Comparison of ENCODE assay signal across 8 cellular contexts in genomic region chr17:80034977-80035686, GRCh38. TPM values are rescaled to one million over a fixed set of nuclear protein-coding genes. Genes with fewer than 3 reads are reported as not detected.
DNase-seq lines count a peak whose midpoint lies in the region; ATAC-seq and TF ChIP-seq lines count a peak whose summit lies in the region.

No MANE protein-coding gene starts in this region.

- DNase-seq in SKM-1 treated with dmso at 0.1 percent for 144 hours (lab: John Stamatoyannopoulos, UW; ENCODE audit: unreplicated experiment) (peak; percentile 20), SKM-1 (lab: John Stamatoyannopoulos, UW; ENCODE audit: unreplicated experiment) (no peak), NT2/D1 (ENCODE audit: low read depth, low spot score) (no peak), left cardiac atrium (peak; percentile 54), sigmoid colon (no peak), NCI-H2029 treated with DMSO at 0.1 percent for 48 hours (lab: John Stamatoyannopoulos, UW) (no peak)
- DNase-seq in activated naive CD4-positive, alpha-beta T cell treated with anti-CD3 and anti-CD28 coated beads for 36 hours = peak; percentile 50

- no peak for TF ChIP-seq CTCF in sigmoid colon (IDR thresholded peaks at IDR 0.05)

- intact Hi-C loops in activated naive CD4-positive, alpha-beta T cell treated with anti-CD3 and anti-CD28 coated beads for 36 hours (cut with micrococcal nuclease) = no loop called here
- intact Hi-C loops in left cardiac atrium (cut with DNase I) (no loop called here), sigmoid colon (cut with DNase I) (loop anchor here (1.0 to 5.0 kb wide), 5 partner anchors 26 to 227 kb away; partner anchors contain the start of genes GAA and RNF213)

- peak overlapping the region; percentile 82 to 96 (median 87) for H3K27ac ChIP-seq in sigmoid colon

- H3K36me3 ChIP-seq in NT2/D1 (ENCODE audit: insufficient read depth, insufficient read length, low read length) (peaks cover 24% of the 10 kb centered on the region), sigmoid colon (peaks cover 0 to 6% (median 2%) of the 10 kb centered on the region in 4 donors)

- peaks cover 9% of the 10 kb centered on the region for H3K27me3 ChIP-seq in NT2/D1 (ENCODE audit: insufficient read depth, insufficient read length)
- no peaks in the 10 kb centered on the region for H3K27me3 ChIP-seq in sigmoid colon

- peak overlapping the region; percentile 86 for H3K9ac ChIP-seq in NT2/D1 (ENCODE audit: insufficient read length, low read depth)

- WGBS in sigmoid colon, 2 donors = 0 to 1% methylated on average over 50 of the region's 50 CpGs

- no peak for TF ChIP-seq EP300 in sigmoid colon (IDR thresholded peaks at IDR 0.05)

- peaks cover 9% of the 10 kb centered on the region for H3K4me1 Mint-ChIP-seq in activated naive CD4-positive, alpha-beta T cell treated with anti-CD3 and anti-CD28 coated beads for 36 hours (ENCODE audit: low read depth)

- no peaks in the 10 kb centered on the region for H3K9me3 ChIP-seq in NT2/D1 (ENCODE audit: insufficient read depth, low read length)
- no peaks in the 10 kb centered on the region for H3K9me3 ChIP-seq in sigmoid colon

- peaks cover 2% of the 10 kb centered on the region for H3K4me1 ChIP-seq in NT2/D1 (ENCODE audit: insufficient read depth, insufficient read length)
- H3K4me1 ChIP-seq in sigmoid colon = peaks cover 0 to 25% (median 13%) of the 10 kb centered on the region in 4 donors

- ATAC-seq in left cardiac atrium = no peak
- ATAC-seq in HG03342 (IDR thresholded peaks at IDR 0.05; ENCODE audit: unreplicated experiment) = no peak

- peaks cover 20% of the 10 kb centered on the region for H3K27me3 Mint-ChIP-seq in activated naive CD4-positive, alpha-beta T cell treated with anti-CD3 and anti-CD28 coated beads for 36 hours (ENCODE audit: low read depth)

- H3K9me3 Mint-ChIP-seq in activated naive CD4-positive, alpha-beta T cell treated with anti-CD3 and anti-CD28 coated beads for 36 hours = no peaks in the 10 kb centered on the region

- H3K4me3 ChIP-seq in NT2/D1 (ENCODE audit: insufficient read length, low read depth) = peak overlapping the region; percentile 86
- peak overlapping the region; percentile 58 to 87 (median 76) for H3K4me3 ChIP-seq in sigmoid colon

- H3K4me3 Mint-ChIP-seq in activated naive CD4-positive, alpha-beta T cell treated with anti-CD3 and anti-CD28 coated beads for 36 hours = peak overlapping the region; percentile 81

- no peak overlapping the region for H3K27ac Mint-ChIP-seq in activated naive CD4-positive, alpha-beta T cell treated with anti-CD3 and anti-CD28 coated beads for 36 hours

- CTCF ChIA-PET in activated naive CD4-positive, alpha-beta T cell treated with anti-CD3 and anti-CD28 coated beads for 36 hours (lab: Charles Lee) = interaction anchor here (1.0 to 1.4 kb wide), 2 partner anchors 29 to 66 kb away, joined by 3 to 8 read pairs; partner anchors contain the start of gene GAA

- H3K36me3 Mint-ChIP-seq in activated naive CD4-positive, alpha-beta T cell treated with anti-CD3 and anti-CD28 coated beads for 36 hours (ENCODE audit: low read depth) = no peaks in the 10 kb centered on the region

- no peak for TF ChIP-seq POLR2A in sigmoid colon (IDR thresholded peaks at IDR 0.05)

RNA-seq across cellular contexts. Expression of gene TBC1D16, which starts 0.5 kb away (rescaled TPM):
- 10 to 100 TPM; 17.0 to 19.0 TPM for total RNA-seq in activated naive CD4-positive, alpha-beta T cell treated with anti-CD3 and anti-CD28 coated beads for 36 hours
- total RNA-seq in left cardiac atrium (10 to 100 TPM; 29.9 to 30.9 TPM), sigmoid colon (10 to 100 TPM; 15.1 to 21.9 (median 16.2) TPM)
- 10 to 100 TPM in 1 of 3 donors, 1 to 10 TPM in 2; 3.6 to 17.2 (median 4.2) TPM for polyA plus RNA-seq in sigmoid colon

RNA-seq across cellular contexts. Expression of gene CCDC40, which starts 1.3 kb away (rescaled TPM):
- total RNA-seq in activated naive CD4-positive, alpha-beta T cell treated with anti-CD3 and anti-CD28 coated beads for 36 hours = under 1 TPM in 1 of 2 experiments, not detected in 1; 0.32 TPM
- total RNA-seq in left cardiac atrium (1 to 10 TPM; 5.9 to 9.8 TPM), sigmoid colon (10 to 100 TPM in 1 of 4 donors, 1 to 10 TPM in 3; 5.3 to 25.8 (median 6.4) TPM)
- polyA plus RNA-seq in sigmoid colon = 1 to 10 TPM in 1 of 3 donors, not detected in 2; 1.4 TPM

Comparison
In these comparisons a context has a peak if more than half of its experiments do, and no peak if none do; other contexts are left out.
1. DNase-seq: peak in SKM-1 treated with dmso at 0.1 percent for 144 hours (single experiment), activated naive CD4-positive, alpha-beta T cell treated with anti-CD3 and anti-CD28 coated beads for 36 hours (single experiment) and left cardiac atrium (single experiment); none in SKM-1 (single experiment), NT2/D1 (single experiment), sigmoid colon (single experiment) and NCI-H2029 treated with DMSO at 0.1 percent for 48 hours (single experiment).
2. RNA of gene CCDC40, which starts 1.3 kb away (total RNA-seq): 5.9 to 9.8 TPM in left cardiac atrium and 5.3 to 25.8 TPM in sigmoid colon; 0.32 TPM in activated naive CD4-positive, alpha-beta T cell treated with anti-CD3 and anti-CD28 coated beads for 36 hours; every median in the first group is over 4 times any median in the second.